Comparison of ENCODE assay signal across 10 cellular contexts in the genomic region with DNA sequence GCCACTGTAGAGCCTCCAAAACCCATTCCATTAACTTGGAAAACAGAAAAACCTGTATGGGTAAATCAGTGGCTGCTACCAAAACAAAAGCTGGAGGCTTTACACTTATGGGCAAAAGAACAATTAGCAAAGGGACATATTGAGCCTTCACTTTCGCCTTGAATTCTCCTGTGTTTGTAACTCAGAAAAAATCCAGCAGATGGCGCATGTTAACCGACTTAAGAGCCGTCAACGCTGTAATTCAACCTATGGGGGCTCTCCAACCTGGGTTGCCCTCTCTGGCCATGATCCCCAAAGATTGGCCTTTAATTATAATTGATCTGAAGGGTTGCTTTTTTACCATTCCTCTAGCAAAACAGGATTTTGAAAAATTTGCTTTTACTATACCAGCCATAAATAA. TPM values are rescaled to one million over a fixed set of nuclear protein-coding genes. Genes with fewer than 3 reads are reported as not detected.
A peak's percentile ranks its signal among the peaks of the same experiment; 100 is the strongest.
DNase-seq lines count a peak whose midpoint lies in the region; ATAC-seq and TF ChIP-seq lines count a peak whose summit lies in the region.
"Not testable (repeated sequence)": the region's sequence is repeated elsewhere in the genome, so short reads cannot be mapped to it uniquely, and the experiment has no call there.
"Had no signal": no experiment of that assay in that cellular context is flagged by ENCODE, and none has a peak within 500 bp of the region (broad histone marks: within the 10 kb centered on the region; RNA-seq: fewer than 3 reads in every experiment).

No MANE protein-coding gene starts in this region.

- not testable (repeated sequence) for H3K9me3 ChIP-seq in HAP-1

- DNase-seq in COR-L47 (lab: John Stamatoyannopoulos, UW) (peak; percentile 49), HAP-1 (ENCODE audit: low spot score in 2 of 2) (peak; percentile 44 to 65), NCI-H2081 (lab: John Stamatoyannopoulos, UW) (peak; percentile 0 to 16), RWPE1 (ENCODE audit: low spot score) (peak; percentile 5), astrocyte of the cerebellum (ENCODE audit: low read depth) (peak; percentile 8), foreskin melanocyte (peak; percentile 18), myocyte (ENCODE audit: low read depth) (peak; percentile 59)
- DNase-seq in stimulated activated naive CD8-positive, alpha-beta T cell treated with anti-CD3 and anti-CD28 coated beads, Interleukin-15, amount 100 ng/mL, for 72 hours: peak; percentile 27 to 31

- H3K36me3 ChIP-seq in HAP-1 (replicated peaks): not testable (repeated sequence)

- not testable (repeated sequence) for H3K27me3 Mint-ChIP-seq in stimulated activated naive CD8-positive, alpha-beta T cell treated with anti-CD3 and anti-CD28 coated beads, Interleukin-15, amount 100 ng/mL, for 72 hours

- not testable (repeated sequence) for H3K4me1 ChIP-seq in HAP-1

- in situ Hi-C loops in HAP-1 (cut with MboI; ENCODE audit: low sequenced_read_pairs); astrocyte of the cerebellum (cut with HindIII; ENCODE audit: low sequenced_read_pairs): not testable (repeated sequence)

- CTCF ChIA-PET in RWPE1 (lab: Yijun Ruan, JAX): not testable (repeated sequence)

- H3K27ac ChIP-seq in RWPE1: not testable (repeated sequence)

- POLR2A ChIA-PET in RWPE1 (lab: Yijun Ruan, JAX; ENCODE audit: low non-redundant PET): not testable (repeated sequence)

- H3K27ac Mint-ChIP-seq in stimulated activated naive CD8-positive, alpha-beta T cell treated with anti-CD3 and anti-CD28 coated beads, Interleukin-15, amount 100 ng/mL, for 72 hours: not testable (repeated sequence)

- TF ChIP-seq CTCF in RWPE1 (conservative IDR thresholded peaks at IDR 0.05; ENCODE audit: low read depth) (peak; percentile 49), astrocyte of the cerebellum (IDR thresholded peaks at IDR 0.05; ENCODE audit: low read depth, low read length, missing control alignments) (peak; percentile 25)

- H3K9me3 Mint-ChIP-seq in stimulated activated naive CD8-positive, alpha-beta T cell treated with anti-CD3 and anti-CD28 coated beads, Interleukin-15, amount 100 ng/mL, for 72 hours: not testable (repeated sequence)

- not testable (repeated sequence) for H3K4me1 Mint-ChIP-seq in stimulated activated naive CD8-positive, alpha-beta T cell treated with anti-CD3 and anti-CD28 coated beads, Interleukin-15, amount 100 ng/mL, for 72 hours

- not testable (repeated sequence) for ATAC-seq in stimulated activated naive CD8-positive, alpha-beta T cell treated with anti-CD3 and anti-CD28 coated beads, Interleukin-15, amount 100 ng/mL, for 72 hours

- not testable (repeated sequence) for H3K4me3 ChIP-seq in HAP-1; astrocyte of the cerebellum (ENCODE audit: low read depth, low read length)

- H3K4me3 Mint-ChIP-seq in stimulated activated naive CD8-positive, alpha-beta T cell treated with anti-CD3 and anti-CD28 coated beads, Interleukin-15, amount 100 ng/mL, for 72 hours: not testable (repeated sequence)

- H3K27me3 ChIP-seq in HAP-1 (ENCODE audit: low read depth): not testable (repeated sequence)

RNA-seq across cellular contexts. Expression of gene PRAMEF14, which starts 9.8 kb away (rescaled TPM):
- not detected in 2 replicates for total RNA-seq in myocyte
- polyA plus RNA-seq in myocyte (2012): not detected
- total RNA-seq: activated T-cell treated with anti-CD3 and anti-CD28 coated beads, Interleukin-2, amount 50 U/mL, for 4 hours had no signal
- polyA plus RNA-seq: esophagus had no signal

RNA-seq across cellular contexts. Expression of gene PRAMEF19, which starts 15.0 kb away (rescaled TPM):
- not detected in 2 replicates for total RNA-seq in myocyte
- polyA plus RNA-seq in myocyte (2012): not detected
- total RNA-seq: activated T-cell treated with anti-CD3 and anti-CD28 coated beads, Interleukin-2, amount 50 U/mL, for 4 hours had no signal

RNA-seq across cellular contexts. Expression of gene PRAMEF17, which starts 32.7 kb away (rescaled TPM):
- not detected in 2 replicates for total RNA-seq in myocyte
- polyA plus RNA-seq in myocyte (2012): not detected
- total RNA-seq: activated T-cell treated with anti-CD3 and anti-CD28 coated beads, Interleukin-2, amount 50 U/mL, for 4 hours had no signal
- polyA plus RNA-seq: esophagus had no signal

RNA-seq across cellular contexts. Expression of gene PRAMEF15, which starts 41.4 kb away (rescaled TPM):
- total RNA-seq in myocyte: not detected in 2 replicates
- not detected for polyA plus RNA-seq in myocyte (2012)
- total RNA-seq: activated T-cell treated with anti-CD3 and anti-CD28 coated beads, Interleukin-2, amount 50 U/mL, for 4 hours had no signal
- polyA plus RNA-seq: esophagus had no signal

RNA-seq across cellular contexts. Expression of gene PRAMEF33, which starts 53.4 kb away (rescaled TPM):
- not detected in 2 replicates for total RNA-seq in myocyte
- polyA plus RNA-seq in myocyte (2012): not detected
- total RNA-seq: activated T-cell treated with anti-CD3 and anti-CD28 coated beads, Interleukin-2, amount 50 U/mL, for 4 hours had no signal
- polyA plus RNA-seq: esophagus had no signal

Comparison
In these comparisons a context has a peak if more than half of its experiments do, and no peak if none do; other contexts are left out.
1. DNase-seq: peak in every context shown above with its lines; median percentile 59 in myocyte; 54 in HAP-1; 49 in COR-L47; 29 in stimulated activated naive CD8-positive, alpha-beta T cell treated with anti-CD3 and anti-CD28 coated beads, Interleukin-15, amount 100 ng/mL, for 72 hours; 18 in foreskin melanocyte; 8 in NCI-H2081; 8 in astrocyte of the cerebellum; 5 in RWPE1.